12 cellular contexts compared by ENCODE assay signal in genomic region chr17:57368637-57369336, GRCh38.
DNase-seq lines count a peak whose midpoint lies in the region; ATAC-seq and TF ChIP-seq lines count a peak whose summit lies in the region.
"Had no signal": no experiment of that assay in that cellular context is flagged by ENCODE, and none has a peak within 500 bp of the region (broad histone marks: within the 10 kb centered on the region; RNA-seq: fewer than 3 reads in every experiment).

No MANE protein-coding gene starts in this region.

- no peaks in the 10 kb centered on the region for H3K36me3 ChIP-seq in mammary epithelial cell (ENCODE audit: insufficient read depth, low read length)
- no peaks in the 10 kb centered on the region for H3K36me3 ChIP-seq in gastrocnemius medialis
- H3K36me3 ChIP-seq: neutrophil had no signal

- peaks cover 21% of the 10 kb centered on the region for H3K4me1 Mint-ChIP-seq in activated CD4-positive, alpha-beta T cell treated with anti-CD3 and anti-CD28 coated beads for 36 hours
- H3K4me1 Mint-ChIP-seq in activated CD4-positive, alpha-beta T cell treated with anti-CD3 and anti-CD28 coated beads, Interleukin-2, amount 10 ng/mL, durations not matched to agents 7 days and 5 days: peaks cover 5% of the 10 kb centered on the region

- in situ Hi-C loops in mammary epithelial cell (cut with MboI; ENCODE audit: low sequenced_read_pairs in 2 of 2): no loop called here
- in situ Hi-C loops in gastrocnemius medialis (cut with MboI; ENCODE audit: low sequenced_read_pairs in 4 of 4): no loop called here
- in situ Hi-C loops in G401 (cut with HindIII; ENCODE audit: low sequenced_read_pairs): no loop called here

- no peaks in the 10 kb centered on the region for H4K20me1 ChIP-seq in mammary epithelial cell (ENCODE audit: insufficient read depth, low read length)

- TF ChIP-seq POLR2A in gastrocnemius medialis (IDR thresholded peaks at IDR 0.05): no peak

- intact Hi-C loops in activated CD4-positive, alpha-beta T cell treated with anti-CD3 and anti-CD28 coated beads for 36 hours (cut with DNase I, micrococcal nuclease): no loop called here
- intact Hi-C loops in mammary epithelial cell (cut with micrococcal nuclease) (no loop called here), gastrocnemius medialis (cut with DNase I; ENCODE audit: low total_unique reads) (loop anchor here (5.0 kb wide), 1 partner anchor 81 kb away; no protein-coding TSS in a partner anchor)

- H3K27me3 ChIP-seq in mammary epithelial cell (ENCODE audit: insufficient read depth, low read length) (no peaks in the 10 kb centered on the region), gastrocnemius medialis (no peaks in the 10 kb centered on the region)
- H3K27me3 ChIP-seq: neutrophil, tibial artery had no signal

- POLR2A ChIA-PET in activated CD4-positive, alpha-beta T cell treated with anti-CD3 and anti-CD28 coated beads for 36 hours (lab: Charles Lee): interaction anchor here (0.5 kb wide), 1 partner anchor 72 kb away, joined by 3 read pairs; no protein-coding TSS in a partner anchor
- POLR2A ChIA-PET in activated CD4-positive, alpha-beta T cell treated with anti-CD3 and anti-CD28 coated beads, Interleukin-2, amount 10 ng/mL, durations not matched to agents 7 days and 5 days (lab: Charles Lee): no interaction called here

- H3K27ac Mint-ChIP-seq in activated CD4-positive, alpha-beta T cell treated with anti-CD3 and anti-CD28 coated beads for 36 hours: no peak overlapping the region
- H3K27ac Mint-ChIP-seq in activated CD4-positive, alpha-beta T cell treated with anti-CD3 and anti-CD28 coated beads, Interleukin-2, amount 10 ng/mL, durations not matched to agents 7 days and 5 days: no peak overlapping the region
- H3K27ac Mint-ChIP-seq: activated naive CD8-positive, alpha-beta T cell treated with anti-CD3 and anti-CD28 coated beads, Interleukin-2, amount 10 ng/mL, durations not matched to agents 7 days and 5 days had no signal

- H3K4me2 ChIP-seq in mammary epithelial cell (ENCODE audit: insufficient read depth, low read depth, low read length): peak overlapping the region; percentile 74

- peaks cover 39% of the 10 kb centered on the region for H3K4me1 ChIP-seq in mammary epithelial cell (ENCODE audit: insufficient read depth, low read length)
- peaks cover 70 to 73% of the 10 kb centered on the region in 2 donors for H3K4me1 ChIP-seq in gastrocnemius medialis

- H3K27me3 Mint-ChIP-seq in activated CD4-positive, alpha-beta T cell treated with anti-CD3 and anti-CD28 coated beads for 36 hours: no peaks in the 10 kb centered on the region
- H3K27me3 Mint-ChIP-seq in activated CD4-positive, alpha-beta T cell treated with anti-CD3 and anti-CD28 coated beads, Interleukin-2, amount 10 ng/mL, durations not matched to agents 7 days and 5 days: no peaks in the 10 kb centered on the region
- H3K27me3 Mint-ChIP-seq: activated naive CD8-positive, alpha-beta T cell treated with anti-CD3 and anti-CD28 coated beads, Interleukin-2, amount 10 ng/mL, durations not matched to agents 7 days and 5 days had no signal

- H3K27ac ChIP-seq in mammary epithelial cell (ENCODE audit: insufficient read depth, low read depth, low read length) (peak overlapping the region; percentile 88), gastrocnemius medialis (peak overlapping the region; percentile 85 to 90 (median 88))
- H3K27ac ChIP-seq: neutrophil, tibial artery had no signal

- H3K4me3 Mint-ChIP-seq in activated CD4-positive, alpha-beta T cell treated with anti-CD3 and anti-CD28 coated beads for 36 hours: no peak overlapping the region
- no peak overlapping the region for H3K4me3 Mint-ChIP-seq in activated CD4-positive, alpha-beta T cell treated with anti-CD3 and anti-CD28 coated beads, Interleukin-2, amount 10 ng/mL, durations not matched to agents 7 days and 5 days
- H3K4me3 Mint-ChIP-seq: activated naive CD8-positive, alpha-beta T cell treated with anti-CD3 and anti-CD28 coated beads, Interleukin-2, amount 10 ng/mL, durations not matched to agents 7 days and 5 days had no signal

- CTCF ChIA-PET in activated CD4-positive, alpha-beta T cell treated with anti-CD3 and anti-CD28 coated beads for 36 hours (lab: Charles Lee): interaction anchor here (0.6 to 1.1 kb wide), 3 partner anchors 126 to 289 kb away, joined by 3 to 4 read pairs (median 3); no protein-coding TSS in a partner anchor
- CTCF ChIA-PET in activated CD4-positive, alpha-beta T cell treated with anti-CD3 and anti-CD28 coated beads, Interleukin-2, amount 10 ng/mL, durations not matched to agents 7 days and 5 days (lab: Charles Lee): interaction anchor here (1.1 kb wide), 1 partner anchor 20 kb away, joined by 3 read pairs; no protein-coding TSS in a partner anchor
- CTCF ChIA-PET in mammary epithelial cell (lab: Charles Lee; ENCODE audit: low non-redundant PET): interaction anchor here (0.6 kb wide), 1 partner anchor 126 kb away, joined by 3 read pairs; no protein-coding TSS in a partner anchor

- dilution Hi-C loops in mammary epithelial cell (cut with HindIII; ENCODE audit: low sequenced_read_pairs): loop anchor here (5.0 kb wide), 1 partner anchor 106 kb away; no protein-coding TSS in a partner anchor

- WGBS in mammary epithelial cell (ENCODE audit: low coverage, missing lambda C conversion rate): 80% methylated on average over 6 of the region's 6 CpGs

- TF ChIP-seq CTCF in mammary epithelial cell (conservative IDR thresholded peaks at IDR 0.05 in 1 of 2, IDR thresholded peaks at IDR 0.05 in 1 of 2; ENCODE audit: extremely low read depth in 1 of 2, insufficient read depth in 1 of 2, low read depth in 1 of 2, low read length in 2 of 2): no peak
- TF ChIP-seq CTCF in gastrocnemius medialis (IDR thresholded peaks at IDR 0.05 in 4 of 5, conservative IDR thresholded peaks at IDR 0.05 in 1 of 5): no peak

- H3K9ac ChIP-seq in mammary epithelial cell (ENCODE audit: insufficient read depth, low read length): no peak overlapping the region

- peaks cover 6% of the 10 kb centered on the region for H3K79me2 ChIP-seq in mammary epithelial cell (ENCODE audit: insufficient read depth, low read length)

- no TSS peak for BruUV-seq in mammary epithelial cell (replicated peaks; lab: Mats Ljungman, UMichigan)

- H3K9me3 ChIP-seq in mammary epithelial cell (replicated peaks; ENCODE audit: insufficient read depth, low read length): peaks cover under 1% of the 10 kb centered on the region
- H3K9me3 ChIP-seq in gastrocnemius medialis: no peaks in the 10 kb centered on the region
- H3K9me3 ChIP-seq: neutrophil, tibial artery had no signal

- H3K36me3 Mint-ChIP-seq in activated CD4-positive, alpha-beta T cell treated with anti-CD3 and anti-CD28 coated beads for 36 hours (ENCODE audit: low read depth): peaks cover 10% of the 10 kb centered on the region
- H3K36me3 Mint-ChIP-seq in activated CD4-positive, alpha-beta T cell treated with anti-CD3 and anti-CD28 coated beads, Interleukin-2, amount 10 ng/mL, durations not matched to agents 7 days and 5 days (ENCODE audit: low read depth): peaks cover 8% of the 10 kb centered on the region

- no peak overlapping the region for H2AFZ ChIP-seq in mammary epithelial cell (ENCODE audit: low read depth, low read length)

- ATAC-seq in activated CD4-positive, alpha-beta T cell treated with anti-CD3 and anti-CD28 coated beads for 36 hours: peak; percentile 33
- ATAC-seq in HG03196 (IDR thresholded peaks at IDR 0.05; ENCODE audit: unreplicated experiment) (peak; percentile 46), gastrocnemius medialis (no peak), HG03469 (IDR thresholded peaks at IDR 0.05; ENCODE audit: unreplicated experiment) (no peak)

- no peak for DNase-seq in activated CD4-positive, alpha-beta T cell treated with anti-CD3 and anti-CD28 coated beads for 36 hours
- DNase-seq in activated CD4-positive, alpha-beta T cell treated with anti-CD3 and anti-CD28 coated beads, Interleukin-2, amount 10 ng/mL, durations not matched to agents 7 days and 5 days: no peak
- DNase-seq in mammary epithelial cell: peak; percentile 6
- no peak for DNase-seq in gastrocnemius medialis
- DNase-seq in G401 (ENCODE audit: low spot score): no peak
- DNase-seq in activated naive CD4-positive, alpha-beta T cell treated with anti-CD3 and anti-CD28 coated beads, Interleukin-2, amount 50 U/mL, for 16 hours: no peak
- DNase-seq: activated CD4-positive, CD25-positive, alpha-beta regulatory T cell treated with anti-CD3 and anti-CD28 coated beads, Interleukin-2, amount 50 U/mL, for 72 hours; activated naive CD8-positive, alpha-beta T cell treated with anti-CD3 and anti-CD28 coated beads, Interleukin-2, amount 10 ng/mL, durations not matched to agents 7 days and 5 days; tibial artery had no signal

- H3K4me3 ChIP-seq in mammary epithelial cell (replicated peaks in 1 of 3; ENCODE audit: insufficient read depth in 1 of 3, low read depth in 2 of 3, low read length in 3 of 3): no peak overlapping the region
- no peak overlapping the region for H3K4me3 ChIP-seq in gastrocnemius medialis
- H3K4me3 ChIP-seq: tibial artery had no signal

- no peaks in the 10 kb centered on the region for H3K9me3 Mint-ChIP-seq in activated CD4-positive, alpha-beta T cell treated with anti-CD3 and anti-CD28 coated beads for 36 hours (ENCODE audit: low read depth)
- H3K9me3 Mint-ChIP-seq in activated CD4-positive, alpha-beta T cell treated with anti-CD3 and anti-CD28 coated beads, Interleukin-2, amount 10 ng/mL, durations not matched to agents 7 days and 5 days: peaks cover 1% of the 10 kb centered on the region

Comparison
In these comparisons a context has a peak if more than half of its experiments do, and no peak if none do; other contexts are left out.
1. ATAC-seq: peak in activated CD4-positive, alpha-beta T cell treated with anti-CD3 and anti-CD28 coated beads for 36 hours (single experiment) and HG03196 (single experiment); none in gastrocnemius medialis (0 of 2) and HG03469 (single experiment).